ENCODE assay signal across 12 cellular contexts in genomic region chr4:88609387-88609786, GRCh38. TPM values are rescaled to one million over a fixed set of nuclear protein-coding genes. Genes with fewer than 3 reads are reported as not detected.
DNase-seq lines count a peak whose midpoint lies in the region; ATAC-seq and TF ChIP-seq lines count a peak whose summit lies in the region.
"Had no signal": no experiment of that assay in that cellular context is flagged by ENCODE, and none has a peak within 500 bp of the region (broad histone marks: within the 10 kb centered on the region; RNA-seq: fewer than 3 reads in every experiment).

No MANE protein-coding gene starts in this region.

- H2AFZ ChIP-seq in mammary epithelial cell (ENCODE audit: low read depth, low read length) = no peak overlapping the region

- no peak overlapping the region for H3K4me3 ChIP-seq in CD8-positive, alpha-beta T cell (ENCODE audit: low read depth, low read length)
- H3K4me3 ChIP-seq in mammary epithelial cell (replicated peaks in 1 of 3; ENCODE audit: insufficient read depth in 1 of 3, low read depth in 2 of 3, low read length in 3 of 3) = no peak overlapping the region
- H3K4me3 ChIP-seq in neutrophil (ENCODE audit: low read depth in 1 of 2, low read length in 1 of 2) = no peak overlapping the region

- in situ Hi-C loops in mammary epithelial cell (cut with MboI; ENCODE audit: low sequenced_read_pairs in 2 of 2) = no loop called here

- BruUV-seq in mammary epithelial cell (replicated peaks; lab: Mats Ljungman, UMichigan) = no TSS peak

- POLR2A ChIA-PET in CD8-positive, alpha-beta T cell (lab: Charles Lee) = interaction anchor here (10.3 kb wide), 1 partner anchor 17 kb away, joined by 105 read pairs; the partner anchor contains the start of gene HERC3

- no peak overlapping the region for H3K9ac ChIP-seq in mammary epithelial cell (ENCODE audit: insufficient read depth, low read length)

- intact Hi-C loops in CD8-positive, alpha-beta T cell (cut with DNase I, micrococcal nuclease) = no loop called here
- intact Hi-C loops in mammary epithelial cell (cut with micrococcal nuclease) = no loop called here

- H3K36me3 Mint-ChIP-seq in CD8-positive, alpha-beta T cell = peaks cover 61% of the 10 kb centered on the region

- H3K79me2 ChIP-seq in mammary epithelial cell (ENCODE audit: insufficient read depth, low read length) = peaks cover 43% of the 10 kb centered on the region

- peaks cover 62% of the 10 kb centered on the region for H3K4me1 ChIP-seq in CD8-positive, alpha-beta T cell (ENCODE audit: insufficient read depth, low read length)
- peaks cover 62% of the 10 kb centered on the region for H3K4me1 ChIP-seq in mammary epithelial cell (ENCODE audit: insufficient read depth, low read length)
- peaks cover 29 to 35% of the 10 kb centered on the region in 2 experiments for H3K4me1 ChIP-seq in neutrophil (ENCODE audit: control insufficient read depth in 1 of 2, insufficient read depth in 1 of 2, low read depth in 1 of 2, low read length in 1 of 2)

- peak overlapping the region; percentile 29 for H3K27ac Mint-ChIP-seq in CD8-positive, alpha-beta T cell

- peaks cover 82% of the 10 kb centered on the region for H3K4me1 Mint-ChIP-seq in CD8-positive, alpha-beta T cell (ENCODE audit: low read depth)

- H3K27me3 Mint-ChIP-seq in CD8-positive, alpha-beta T cell (ENCODE audit: low read depth) = no peaks in the 10 kb centered on the region

- H3K36me3 ChIP-seq in CD8-positive, alpha-beta T cell (ENCODE audit: insufficient read depth, low read length) = peaks cover 19% of the 10 kb centered on the region
- H3K36me3 ChIP-seq in mammary epithelial cell (ENCODE audit: insufficient read depth, low read length) (peaks cover 10% of the 10 kb centered on the region), neutrophil (peaks cover 54% of the 10 kb centered on the region)

- dilution Hi-C loops in mammary epithelial cell (cut with HindIII; ENCODE audit: low sequenced_read_pairs) = no loop called here

- no peaks in the 10 kb centered on the region for H3K9me3 Mint-ChIP-seq in CD8-positive, alpha-beta T cell

- H3K9me3 ChIP-seq in CD8-positive, alpha-beta T cell (ENCODE audit: low read length) = no peaks in the 10 kb centered on the region
- H3K9me3 ChIP-seq in mammary epithelial cell (replicated peaks; ENCODE audit: insufficient read depth, low read length) (peaks cover 6% of the 10 kb centered on the region), neutrophil (no peaks in the 10 kb centered on the region)

- no peak for ATAC-seq in CD8-positive, alpha-beta T cell

- no peak for DNase-seq in CD8-positive, alpha-beta T cell
- DNase-seq in HT-29 (ENCODE audit: low spot score) (peak; percentile 24), mammary epithelial cell (no peak), NCI-H2081 treated with DMSO at 0.1 percent for 48 hours (lab: John Stamatoyannopoulos, UW) (no peak), NCI-H2029 (lab: John Stamatoyannopoulos, UW) (no peak), GM19240 (ENCODE audit: insufficient read length, low spot score) (no peak)
- no peak for DNase-seq in activated CD4-positive, alpha-beta T cell treated with anti-CD3 and anti-CD28 coated beads, Interleukin-2, amount 50 U/mL, for 48 hours
- DNase-seq: activated CD8-positive, alpha-beta memory T cell treated with anti-CD3 and anti-CD28 coated beads, Interleukin-2, amount 50 U/mL, for 4 hours; kidney glomerular epithelial cell; NCI-H2107; SHP77 treated with DMSO at 0.1 percent for 48 hours had no signal

- no peaks in the 10 kb centered on the region for H4K20me1 ChIP-seq in mammary epithelial cell (ENCODE audit: insufficient read depth, low read length)

- no peak overlapping the region for H3K4me3 Mint-ChIP-seq in CD8-positive, alpha-beta T cell

- CTCF ChIA-PET in CD8-positive, alpha-beta T cell (lab: Charles Lee) = interaction anchor here (4.9 kb wide), 1 partner anchor 11 kb away, joined by 16 read pairs; no protein-coding TSS in a partner anchor
- CTCF ChIA-PET in mammary epithelial cell (lab: Charles Lee; ENCODE audit: low non-redundant PET) = no interaction called here

- TF ChIP-seq CTCF in CD8-positive, alpha-beta T cell (IDR thresholded peaks at IDR 0.05) = no peak
- no peak for TF ChIP-seq CTCF in mammary epithelial cell (conservative IDR thresholded peaks at IDR 0.05 in 1 of 2, IDR thresholded peaks at IDR 0.05 in 1 of 2; ENCODE audit: extremely low read depth in 1 of 2, insufficient read depth in 1 of 2, low read depth in 1 of 2, low read length in 2 of 2)
- no peak for TF ChIP-seq CTCF in neutrophil (IDR thresholded peaks at IDR 0.05)

- H3K4me2 ChIP-seq in mammary epithelial cell (ENCODE audit: insufficient read depth, low read depth, low read length) = no peak overlapping the region

- 96% methylated on average over 3 of the region's 3 CpGs for WGBS in mammary epithelial cell (ENCODE audit: low coverage, missing lambda C conversion rate)

- no peak overlapping the region for H3K27ac ChIP-seq in CD8-positive, alpha-beta T cell (ENCODE audit: low read depth, low read length)
- H3K27ac ChIP-seq in mammary epithelial cell (ENCODE audit: insufficient read depth, low read depth, low read length) = peak overlapping the region; percentile 31
- peak overlapping the region; percentile 57 for H3K27ac ChIP-seq in neutrophil

- no peaks in the 10 kb centered on the region for H3K27me3 ChIP-seq in CD8-positive, alpha-beta T cell (ENCODE audit: insufficient read depth, low read length)
- H3K27me3 ChIP-seq in mammary epithelial cell (ENCODE audit: insufficient read depth, low read length) (no peaks in the 10 kb centered on the region), neutrophil (no peaks in the 10 kb centered on the region)

RNA-seq across cellular contexts. Expression of gene HERC3, which starts 17.1 kb away (rescaled TPM):
- 10 to 100 TPM; 50.4 to 62.4 TPM for total RNA-seq in CD8-positive, alpha-beta T cell
- total RNA-seq in HT-29 (2014; rRNA removed; shearing (Covaris generic)) = 1.8 and 5.0 TPM in 2 replicates
- 10 to 100 TPM; 14.0 to 36.5 TPM for total RNA-seq in mammary epithelial cell
- polyA plus RNA-seq in mammary epithelial cell = 12.3 TPM
- polyA minus RNA-seq in mammary epithelial cell = 24.9 TPM
